8 cellular contexts compared by ENCODE assay signal in the genomic region with DNA sequence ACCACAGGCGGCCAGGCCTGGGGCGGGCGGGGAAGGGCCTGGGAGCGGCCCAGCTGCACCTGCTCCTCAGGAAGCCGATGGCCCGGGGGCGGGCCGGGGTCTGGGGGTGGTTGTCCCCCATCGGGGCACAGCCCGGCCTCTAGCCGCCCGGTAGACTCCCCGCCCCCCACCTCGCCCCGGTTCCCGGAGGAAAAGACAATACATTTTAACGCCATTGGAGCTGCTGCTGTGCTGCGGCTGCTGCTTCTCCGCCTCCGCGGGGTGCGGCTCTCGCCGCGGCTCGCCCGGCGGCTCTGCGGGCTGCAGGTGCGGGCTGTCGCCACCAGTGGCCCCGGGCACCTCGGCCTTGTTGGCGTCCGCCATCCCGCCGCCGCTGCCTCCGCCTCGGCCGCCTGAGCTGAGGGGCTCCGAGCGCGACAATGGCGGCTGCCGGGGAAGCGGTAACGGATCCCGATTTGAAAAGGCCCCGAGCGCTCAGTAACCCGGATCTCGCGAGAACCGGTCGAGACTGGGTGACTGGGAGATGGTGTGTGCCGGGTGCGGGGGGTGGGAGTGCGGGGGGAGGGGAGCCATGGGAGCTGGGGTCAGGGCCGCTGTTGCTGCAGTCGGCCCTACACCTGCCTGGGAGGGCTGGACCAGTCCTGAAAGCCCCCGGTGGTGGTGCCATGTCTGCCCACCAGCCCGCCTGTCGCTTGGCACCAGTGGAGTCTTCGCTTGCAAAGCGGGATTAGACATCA.
DNase-seq lines count a peak whose midpoint lies in the region; ATAC-seq and TF ChIP-seq lines count a peak whose summit lies in the region.

MYEF2 (minus strand) TSS at position 421 of the 737 bp plus-strand sequence; CDS start at position 363, 58 bp downstream.

- H3K4me3 ChIP-seq in AG04449 (ENCODE audit: low read depth, low read length) = peak within 1 kb of the TSS; percentile 61
- H3K4me3 ChIP-seq in epithelial cell of esophagus (ENCODE audit: low read length) = peak within 1 kb of the TSS; percentile 49

- POLR2A ChIA-PET in AG04449 (lab: Yijun Ruan, JAX) = no interaction called here

- TF ChIP-seq CTCF in AG04449 (IDR thresholded peaks at IDR 0.05; ENCODE audit: insufficient read depth, low read length, missing control alignments) (no peak), epithelial cell of esophagus (IDR thresholded peaks at IDR 0.05; ENCODE audit: insufficient read depth, low read depth, low read length, missing control alignments) (no peak)

- CTCF ChIA-PET in AG04449 (lab: Yijun Ruan, JAX) = no interaction called here

- ATAC-seq in GM18909 (IDR thresholded peaks at IDR 0.05; ENCODE audit: poor library complexity, unreplicated experiment) = peak; percentile 81
- peak; percentile 77 for ATAC-seq in HG03159 (IDR thresholded peaks at IDR 0.05; ENCODE audit: unreplicated experiment)

- no peak for DNase-seq in AG04449 (ENCODE audit: low read depth, low spot score)
- peak; percentile 69 to 86 for DNase-seq in NCI-H526 (lab: John Stamatoyannopoulos, UW)
- peak; percentile 56 for DNase-seq in activated T-cell treated with anti-CD3 and anti-CD28 coated beads for 1 hour (ENCODE audit: low read depth)
- DNase-seq in epithelial cell of esophagus (ENCODE audit: low read depth) = peak; percentile 66
- peak; percentile 55 for DNase-seq in midbrain (lab: John Stamatoyannopoulos, UW)
- DNase-seq in stimulated activated CD8-positive, alpha-beta memory T cell treated with anti-CD3 and anti-CD28 coated beads, Interleukin-15, amount 100 ng/mL, for 48 hours (ENCODE audit: low read depth in 2 of 2) = peak; percentile 44 to 63
